Comparison of ENCODE assay signal across 8 cellular contexts in the genomic region with DNA sequence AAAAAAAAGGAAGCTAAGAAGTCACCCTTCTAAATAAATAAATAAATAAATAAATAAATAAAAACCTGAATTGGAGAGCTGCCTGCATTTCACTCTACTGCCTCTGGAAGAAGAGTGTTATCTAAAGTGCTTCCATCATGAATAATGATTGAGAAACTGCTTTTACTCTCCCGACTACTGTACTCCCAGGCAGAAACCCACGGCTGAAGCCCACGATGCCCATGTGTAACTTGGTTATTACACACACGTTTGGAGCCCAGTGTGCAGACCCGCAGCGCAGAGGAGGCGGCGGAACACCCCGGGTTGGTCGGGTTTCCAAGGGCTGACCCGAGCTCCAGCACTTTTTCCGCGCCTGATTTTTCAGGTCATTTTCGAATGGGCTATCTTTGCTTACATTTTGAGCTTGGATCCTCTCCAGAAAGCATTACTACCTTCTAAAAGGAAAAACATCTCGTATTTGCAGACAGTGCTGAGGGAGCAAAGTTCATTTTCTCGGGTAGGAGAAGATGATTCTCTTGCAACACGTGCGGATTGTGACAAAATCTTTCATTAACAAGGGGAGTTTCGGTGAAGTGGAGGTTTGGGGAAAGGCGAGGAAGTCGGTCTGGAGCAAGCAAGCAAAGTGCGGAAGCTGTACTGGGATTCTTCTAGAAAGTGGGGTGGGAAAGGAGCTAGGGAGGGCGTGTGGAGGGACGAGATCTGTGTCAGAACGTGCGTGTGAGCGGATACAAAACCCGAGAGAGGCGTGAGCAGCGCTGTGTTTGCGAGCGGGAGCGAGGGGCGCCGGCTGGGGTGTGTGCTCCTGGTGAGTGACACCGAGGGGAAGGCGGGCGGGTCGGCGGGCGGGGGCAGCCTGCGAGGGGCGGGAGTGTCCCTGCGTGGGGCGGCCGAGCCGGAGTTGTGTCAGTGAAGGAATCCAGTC. TPM values are rescaled to one million over a fixed set of nuclear protein-coding genes. Genes with fewer than 3 reads are reported as not detected.
DNase-seq lines count a peak whose midpoint lies in the region; ATAC-seq and TF ChIP-seq lines count a peak whose summit lies in the region.

TSS of gene SPATS2L (plus strand) at position 897 of the 922 bp plus-strand sequence. CDS start 82,552 bp downstream, outside the sequence.

- CTCF ChIA-PET in CD4-positive, alpha-beta T cell (lab: Charles Lee) = interaction anchor here (1.2 kb wide), 1 partner anchor 175 kb away, joined by 3 read pairs; no protein-coding TSS in a partner anchor

- peaks cover 22% of the 10 kb centered on the region for H3K27me3 Mint-ChIP-seq in CD4-positive, alpha-beta T cell

- H3K14ac ChIP-seq in neuronal stem cell (ENCODE audit: low read length) = peak within 1 kb of the TSS; percentile 59

- DNase-seq in CD4-positive, alpha-beta T cell = peak; percentile 11 to 72 (median 26)
- DNase-seq in HL-60 (ENCODE audit: low read depth in 1 of 2, low spot score in 1 of 2) (peak; percentile 2 to 5), germinal center (ENCODE audit: low spot score) (peak; percentile 4), neuronal stem cell (ENCODE audit: low spot score) (peak; percentile 45), testis (peak; percentile 87)
- peak; percentile 63 for DNase-seq in activated naive CD4-positive, alpha-beta T cell treated with anti-CD3 and anti-CD28 coated beads, Interleukin-2, amount 50 U/mL, for 16 hours

- H3K4me3 Mint-ChIP-seq in CD4-positive, alpha-beta T cell = peak within 1 kb of the TSS; percentile 97

- peaks cover 5% of the 10 kb centered on the region for H3K36me3 Mint-ChIP-seq in CD4-positive, alpha-beta T cell (ENCODE audit: low read depth)

- H3K27me3 ChIP-seq in CD4-positive, alpha-beta T cell (ENCODE audit: control insufficient read depth, insufficient read depth, low read length) = no peaks in the 10 kb centered on the region
- peaks cover 33% of the 10 kb centered on the region for H3K27me3 ChIP-seq in HL-60 (ENCODE audit: insufficient read depth, poor library complexity, severe bottlenecking)
- peaks cover 0 to 6% (median 0%) of the 10 kb centered on the region in 3 experiments for H3K27me3 ChIP-seq in neuronal stem cell (ENCODE audit: control insufficient read depth in 3 of 3, insufficient read depth in 3 of 3, low read depth in 1 of 3, low read length in 3 of 3)
- H3K27me3 ChIP-seq in testis = no peaks in the 10 kb centered on the region

- no peak for TF ChIP-seq CTCF in CD4-positive, alpha-beta T cell (IDR thresholded peaks at IDR 0.05)
- no peak for TF ChIP-seq CTCF in HL-60 (IDR thresholded peaks at IDR 0.05; ENCODE audit: insufficient read depth, low read length)
- TF ChIP-seq CTCF in testis (IDR thresholded peaks at IDR 0.05) = no peak

- peak within 1 kb of the TSS; percentile 33 for H2BK15ac ChIP-seq in neuronal stem cell (ENCODE audit: low read length)

- peak within 1 kb of the TSS; percentile 61 for H2BK120ac ChIP-seq in neuronal stem cell (ENCODE audit: low read depth, low read length)

- no peaks in the 10 kb centered on the region for H3K79me1 ChIP-seq in neuronal stem cell (ENCODE audit: low read depth, low read length)

- POLR2A ChIA-PET in CD4-positive, alpha-beta T cell (lab: Charles Lee) = interaction anchor here (0.7 to 1.0 kb wide), 3 partner anchors 69 to 407 kb away, joined by 3 to 4 read pairs (median 3); no protein-coding TSS in a partner anchor

- peak within 1 kb of the TSS; percentile 96 for H3K18ac ChIP-seq in neuronal stem cell (ENCODE audit: low read length)

- H3K4me1 ChIP-seq in neuronal stem cell (ENCODE audit: control insufficient read depth in 2 of 2, insufficient read depth in 1 of 2, low read depth in 1 of 2, low read length in 2 of 2) (peaks cover 6 to 20% of the 10 kb centered on the region in 2 donors), testis (peaks cover 9% of the 10 kb centered on the region)

- no CpG with 5 or more reads among the region's 47 CpGs for WGBS in neuronal stem cell (ENCODE audit: extremely low coverage in 2 of 2, insufficient read length in 2 of 2, insufficient replicate concordance in 1 of 2), 2 donors
- WGBS in testis, 2 donors = 0% methylated on average over 35 to 46 of the region's 47 CpGs

- no peaks in the 10 kb centered on the region for H3K9me3 Mint-ChIP-seq in CD4-positive, alpha-beta T cell

- H3K36me3 ChIP-seq in neuronal stem cell (replicated peaks in 1 of 2; ENCODE audit: control insufficient read depth in 2 of 2, insufficient read depth in 2 of 2, low read length in 2 of 2) = no peaks in the 10 kb centered on the region
- H3K36me3 ChIP-seq in testis (ENCODE audit: low read depth, missing control alignments) = no peaks in the 10 kb centered on the region

- peak within 1 kb of the TSS; percentile 77 for H2BK12ac ChIP-seq in neuronal stem cell (ENCODE audit: low read length)

- H2AK5ac ChIP-seq in neuronal stem cell (ENCODE audit: low read depth, low read length) = peak within 1 kb of the TSS; percentile 38

- peak within 1 kb of the TSS; percentile 90 for H3K4me2 ChIP-seq in neuronal stem cell (ENCODE audit: insufficient read depth, low read length, poor library complexity, severe bottlenecking)

- no peak for TF ChIP-seq POLR2A in testis (IDR thresholded peaks at IDR 0.05)

- no peaks in the 10 kb centered on the region for H3K9me3 ChIP-seq in CD4-positive, alpha-beta T cell (ENCODE audit: control insufficient read depth, low read length)
- no peaks in the 10 kb centered on the region for H3K9me3 ChIP-seq in neuronal stem cell (replicated peaks in 1 of 2; ENCODE audit: control insufficient read depth in 2 of 2, insufficient read depth in 1 of 2, low read depth in 1 of 2, low read length in 2 of 2)
- no peaks in the 10 kb centered on the region for H3K9me3 ChIP-seq in testis

- H3K4me1 Mint-ChIP-seq in CD4-positive, alpha-beta T cell (ENCODE audit: low read depth) = peaks cover 24% of the 10 kb centered on the region

- peak within 1 kb of the TSS; percentile 91 for H2AFZ ChIP-seq in neuronal stem cell (ENCODE audit: low read length)

- no peak within 1 kb of the TSS for H3K4ac ChIP-seq in neuronal stem cell (ENCODE audit: low read length)

- H3K27ac ChIP-seq in CD4-positive, alpha-beta T cell (ENCODE audit: low read depth, low read length) = no peak within 1 kb of the TSS
- H3K27ac ChIP-seq in HL-60 (replicated peaks) (no peak within 1 kb of the TSS), neuronal stem cell (replicated peaks; ENCODE audit: low read length) (no peak within 1 kb of the TSS), testis (peak within 1 kb of the TSS; percentile 93 to 94)

- peak within 1 kb of the TSS; percentile 67 for H2BK5ac ChIP-seq in neuronal stem cell (ENCODE audit: low read length)

- no peak within 1 kb of the TSS for H3K23ac ChIP-seq in neuronal stem cell (ENCODE audit: low read depth, low read length, poor library complexity)

- intact Hi-C loops in CD4-positive, alpha-beta T cell (cut with DNase I, micrococcal nuclease) = loop anchor here (5.0 kb wide), 1 partner anchor 66 kb away; no protein-coding TSS in a partner anchor
- intact Hi-C loops in testis (cut with DNase I; ENCODE audit: low total_unique reads) = loop anchor here (10.0 kb wide), 1 partner anchor 169 kb away; no protein-coding TSS in a partner anchor

- no peak within 1 kb of the TSS for H4K91ac ChIP-seq in neuronal stem cell (ENCODE audit: low read depth, low read length, poor library complexity)

- peak within 1 kb of the TSS; percentile 77 for H3K27ac Mint-ChIP-seq in CD4-positive, alpha-beta T cell

- H3K9ac ChIP-seq in neuronal stem cell (ENCODE audit: low read depth, low read length, poor library complexity) = peak within 1 kb of the TSS; percentile 90

- H3K4me3 ChIP-seq in HL-60 (replicated peaks; ENCODE audit: insufficient read depth, low read length) (peak within 1 kb of the TSS; percentile 43), neuronal stem cell (ENCODE audit: low read length in 2 of 2) (peak within 1 kb of the TSS; percentile 74 to 95), testis (peak within 1 kb of the TSS; percentile 79 to 89)

- peak; percentile 75 for ATAC-seq in CD4-positive, alpha-beta T cell (ENCODE audit: poor library complexity)
- ATAC-seq in GM19463 (IDR thresholded peaks at IDR 0.05; ENCODE audit: unreplicated experiment) (peak; percentile 54), SK-N-SH treated with all-trans-retinoic acid at 6 μM for 48 hours (peak; percentile 72)

- H4K8ac ChIP-seq in neuronal stem cell (ENCODE audit: low read depth, low read length) = peak within 1 kb of the TSS; percentile 55

TF ChIP-seq in SK-N-SH treated with all-trans-retinoic acid at 6 μM for 48 hours, 23 proteins besides CTCF, POLR2A, EP300 and RAD21:
- TF ChIP-seq ZNF565 (CRISPR knock-in tag; conservative IDR thresholded peaks at IDR 0.05; ENCODE audit: low read depth) (no peak), ISL1 (CRISPR knock-in tag; IDR thresholded peaks at IDR 0.05) (0 out of 2 replicates have a peak, but pooled peaks have one; percentile 42), SNAI2 (CRISPR knock-in tag; IDR thresholded peaks at IDR 0.05) (no peak)

RNA-seq across cellular contexts. Expression of gene SPATS2L, which starts in this region (rescaled TPM):
- 1 to 10 TPM; 4.0 to 4.4 TPM for total RNA-seq in CD4-positive, alpha-beta T cell
- 34.9 TPM for polyA plus RNA-seq in neuronal stem cell (2013, experiment 1 of 2)
- 35.6 TPM for polyA plus RNA-seq in neuronal stem cell (2013, experiment 2 of 2)
- total RNA-seq in testis = 10 to 100 TPM; 49.7 to 52.9 TPM
- polyA plus RNA-seq in testis (ENCODE audit: insufficient read depth, low read depth, low replicate concordance) = 67.6 TPM

Comparison
In these comparisons a context has a peak if more than half of its experiments do, and no peak if none do; other contexts are left out.
1. RNA of gene SPATS2L (total RNA-seq): 49.7 to 52.9 TPM in testis; 4.0 to 4.4 TPM in CD4-positive, alpha-beta T cell; every median in the first group is over 4 times any median in the second.
2. DNase-seq: peak in every context shown above with its lines; median percentile 87 in testis; 63 in activated naive CD4-positive, alpha-beta T cell treated with anti-CD3 and anti-CD28 coated beads, Interleukin-2, amount 50 U/mL, for 16 hours; 45 in neuronal stem cell; 26 in CD4-positive, alpha-beta T cell; 4 in germinal center; 4 in HL-60.
3. H3K27ac ChIP-seq: peak in testis (2 of 2); none in CD4-positive, alpha-beta T cell (single experiment), HL-60 (single experiment) and neuronal stem cell (single experiment).
4. Peak in every context shown above with its lines, with median percentiles within 50 percentile points of each other: ATAC-seq and H3K4me3 ChIP-seq.